In genomic region chr5:108634951-108635288, GRCh38 we compare ENCODE assay signal across 17 cellular contexts.
A peak's percentile ranks its signal among the peaks of the same experiment; 100 is the strongest.
DNase-seq lines count a peak whose midpoint lies in the region; ATAC-seq and TF ChIP-seq lines count a peak whose summit lies in the region.
"Had no signal": no experiment of that assay in that cellular context is flagged by ENCODE, and none has a peak within 500 bp of the region (broad histone marks: within the 10 kb centered on the region; RNA-seq: fewer than 3 reads in every experiment).

No MANE protein-coding gene starts in this region.

- peak; percentile 76 for ATAC-seq in GM18907 (IDR thresholded peaks at IDR 0.05; ENCODE audit: unreplicated experiment)
- peak; percentile 67 for ATAC-seq in GM21786 (IDR thresholded peaks at IDR 0.05; ENCODE audit: unreplicated experiment)
- peak; percentile 64 for ATAC-seq in HG03175 (IDR thresholded peaks at IDR 0.05; ENCODE audit: unreplicated experiment)

- no peak for TF ChIP-seq CTCF in AG10803 (conservative IDR thresholded peaks at IDR 0.05; ENCODE audit: low read length)

- H3K4me3 ChIP-seq in AG10803 (ENCODE audit: low read length): no peak overlapping the region
- H3K4me3 ChIP-seq: ovary had no signal

- DNase-seq in AG10803 (ENCODE audit: low read depth) (peak; percentile 26), NCI-H2107 treated with DMSO at 0.1 percent for 48 hours (lab: John Stamatoyannopoulos, UW; ENCODE audit: unreplicated experiment) (no peak), dermis blood vessel endothelial cell (no peak), anterior cingulate cortex (lab: John Stamatoyannopoulos, UW) (no peak), HuH-7.5 (ENCODE audit: low spot score) (no peak)
- DNase-seq: activated CD4-positive, alpha-beta T cell treated with anti-CD3 and anti-CD28 coated beads for 4 hours; endodermal cell; GDM1; KG1; mesendoderm; NCI-H1417; NCI-H524; ovary; trophoblast cell had no signal
